In the genomic region with DNA sequence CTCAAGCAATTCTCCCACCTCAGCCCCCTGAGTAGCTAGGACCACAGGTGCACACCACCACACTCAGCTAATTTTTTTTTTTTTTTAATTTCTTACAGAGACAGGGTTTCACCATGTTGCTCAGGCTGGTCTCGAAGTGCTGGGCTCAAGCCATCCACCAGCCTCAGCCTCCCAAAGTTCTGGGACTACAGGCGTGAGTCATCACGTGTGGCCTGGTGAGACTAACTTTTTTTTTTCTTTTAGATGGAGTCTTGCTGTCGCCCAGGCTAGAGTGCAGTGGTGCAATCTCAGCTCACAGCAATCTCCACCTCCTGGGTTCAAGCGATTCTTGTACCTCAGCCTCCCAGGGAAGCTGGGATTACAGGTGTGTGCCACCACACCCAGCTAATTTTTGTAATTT, we compare ENCODE assay signal across 1 cellular context.
TF ChIP-seq lines count a peak whose summit lies in the region.

No MANE protein-coding gene starts in this region.

TF ChIP-seq in IMR-90, 13 proteins besides CTCF, POLR2A, EP300 and RAD21 (continued from another document):
- TF ChIP-seq, protein P1, sequence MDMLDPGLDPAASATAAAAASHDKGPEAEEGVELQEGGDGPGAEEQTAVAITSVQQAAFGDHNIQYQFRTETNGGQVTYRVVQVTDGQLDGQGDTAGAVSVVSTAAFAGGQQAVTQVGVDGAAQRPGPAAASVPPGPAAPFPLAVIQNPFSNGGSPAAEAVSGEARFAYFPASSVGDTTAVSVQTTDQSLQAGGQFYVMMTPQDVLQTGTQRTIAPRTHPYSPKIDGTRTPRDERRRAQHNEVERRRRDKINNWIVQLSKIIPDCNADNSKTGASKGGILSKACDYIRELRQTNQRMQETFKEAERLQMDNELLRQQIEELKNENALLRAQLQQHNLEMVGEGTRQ (IDR thresholded peaks at IDR 0.05; ENCODE audit: low read depth, low read length), result peak; percentile 63; the same call in 1 of the 2 replicates
